Comparison of ENCODE assay signal across 3 cellular contexts in genomic region chr6:5246141-5246869, GRCh38.
TF ChIP-seq lines count a peak whose summit lies in the region.

No MANE protein-coding gene starts in this region.

TF ChIP-seq in HepG2, 621 proteins besides CTCF, POLR2A, EP300 and RAD21:
- TF ChIP-seq RFXANK (CRISPR knock-in tag; IDR thresholded peaks at IDR 0.05), result no peak
- no peak for TF ChIP-seq SP2 (CRISPR knock-in tag; IDR thresholded peaks at IDR 0.05)
- TF ChIP-seq RBAK (CRISPR knock-in tag; IDR thresholded peaks at IDR 0.05), result no peak

TF ChIP-seq in H1, 55 proteins besides CTCF, POLR2A, EP300 and RAD21:
- TF ChIP-seq KDM5A (IDR thresholded peaks at IDR 0.05; ENCODE audit: low read length) (no peak), CTBP2 (IDR thresholded peaks at IDR 0.05; ENCODE audit: borderline replicate concordance, insufficient read depth, insufficient read length, low read length) (no peak), TEAD4 (IDR thresholded peaks at IDR 0.05; ENCODE audit: low read depth, low read length) (no peak), HDAC2 (IDR thresholded peaks at IDR 0.05; ENCODE audit: borderline replicate concordance in 1 of 2, low read depth in 2 of 2, low read length in 2 of 2) (no peak), BRCA1 (IDR thresholded peaks at IDR 0.05; ENCODE audit: low read depth, low read length) (no peak), CHD1 (IDR thresholded peaks at IDR 0.05; ENCODE audit: low read depth, low read length) (no peak), YY1 (IDR thresholded peaks at IDR 0.05; ENCODE audit: low read depth, low read length) (no peak), SIN3A (conservative IDR thresholded peaks at IDR 0.05 in 1 of 2, IDR thresholded peaks at IDR 0.05 in 1 of 2; ENCODE audit: low read depth in 1 of 2, low read length in 2 of 2) (no peak), BCL11A (IDR thresholded peaks at IDR 0.05; ENCODE audit: low read depth in 2 of 2, low read length in 2 of 2) (no peak), ATF2 (IDR thresholded peaks at IDR 0.05; ENCODE audit: low read length) (no peak), TCF12 (IDR thresholded peaks at IDR 0.05; ENCODE audit: low read depth, low read length) (no peak), ASH2L (IDR thresholded peaks at IDR 0.05; ENCODE audit: low read length) (no peak), ATF3 (IDR thresholded peaks at IDR 0.05; ENCODE audit: insufficient read depth, low read depth, low read length) (no peak), RXRA (IDR thresholded peaks at IDR 0.05; ENCODE audit: insufficient read depth, low read depth, low read length) (no peak)

TF ChIP-seq in SK-N-SH treated with all-trans-retinoic acid at 6 μM for 48 hours, 23 proteins besides CTCF, POLR2A, EP300 and RAD21:
- no peak for TF ChIP-seq TCF4 (CRISPR knock-in tag; IDR thresholded peaks at IDR 0.05; ENCODE audit: borderline replicate concordance)
- TF ChIP-seq SNAI2 (CRISPR knock-in tag; IDR thresholded peaks at IDR 0.05), result no peak
- no peak for TF ChIP-seq PATZ1 (CRISPR knock-in tag; IDR thresholded peaks at IDR 0.05; ENCODE audit: borderline replicate concordance)
- no peak for TF ChIP-seq TOX (CRISPR knock-in tag; IDR thresholded peaks at IDR 0.05; ENCODE audit: borderline replicate concordance)
- TF ChIP-seq RARB (CRISPR knock-in tag; IDR thresholded peaks at IDR 0.05), result no peak
- TF ChIP-seq CREB5 (CRISPR knock-in tag; IDR thresholded peaks at IDR 0.05; ENCODE audit: low read depth), result no peak
- no peak for TF ChIP-seq ZFP30 (CRISPR knock-in tag; IDR thresholded peaks at IDR 0.05)
- no peak for TF ChIP-seq ZFP3 (CRISPR knock-in tag; IDR thresholded peaks at IDR 0.05)
- TF ChIP-seq ZNF8 (CRISPR knock-in tag; IDR thresholded peaks at IDR 0.05), result no peak
- TF ChIP-seq POU6F1 (CRISPR knock-in tag; IDR thresholded peaks at IDR 0.05; ENCODE audit: borderline replicate concordance, low read depth), result no peak
- no peak for TF ChIP-seq BACH2 (CRISPR knock-in tag; IDR thresholded peaks at IDR 0.05; ENCODE audit: borderline replicate concordance)
- no peak for TF ChIP-seq ESRRG (CRISPR knock-in tag; IDR thresholded peaks at IDR 0.05)
- no peak for TF ChIP-seq ZC3H10 (CRISPR knock-in tag; IDR thresholded peaks at IDR 0.05)
